In genomic region chrX:68685722-68686683, GRCh38 we compare ENCODE assay signal across 8 cellular contexts. TPM values are rescaled to one million over a fixed set of nuclear protein-coding genes. Genes with fewer than 3 reads are reported as not detected.
DNase-seq lines count a peak whose midpoint lies in the region; ATAC-seq, FAIRE-seq and TF ChIP-seq lines count a peak whose summit lies in the region.

No MANE protein-coding gene starts in this region.

- H3K9me3 Mint-ChIP-seq in central memory CD8-positive, alpha-beta T cell, result no peaks in the 10 kb centered on the region
- H3K9me3 Mint-ChIP-seq in Caco-2 (ENCODE audit: unreplicated experiment), result no peaks in the 10 kb centered on the region

- no peak overlapping the region for H3K27ac Mint-ChIP-seq in central memory CD8-positive, alpha-beta T cell (ENCODE audit: low read depth)
- H3K27ac Mint-ChIP-seq in Caco-2 (ENCODE audit: unreplicated experiment), result no peak overlapping the region

- peak overlapping the region; percentile 72 to 76 for H3K27ac ChIP-seq in uterus
- H3K27ac ChIP-seq in RWPE1, result no peak overlapping the region

- DNase-seq in GM12891 (ENCODE audit: insufficient read length, low spot score) (no peak), NOMO-1 treated with dmso at 0.1 percent for 144 hours (lab: John Stamatoyannopoulos, UW; ENCODE audit: unreplicated experiment) (peak; percentile 72), lung microvascular endothelial cell (ENCODE audit: low read depth in 2 of 2) (peak; percentile 52 to 75), uterus (peak; percentile 61 to 63), Caco-2 (no peak), RWPE1 (ENCODE audit: low spot score) (no peak), T1000 (lab: John Stamatoyannopoulos, UW) (no peak)
- no peak for DNase-seq in central memory CD8-positive, alpha-beta T cell (ENCODE audit: low spot score in 2 of 2)

- no peaks in the 10 kb centered on the region for H3K36me3 ChIP-seq in uterus
- H3K36me3 ChIP-seq in Caco-2 (ENCODE audit: control insufficient read depth, insufficient read depth, low read length), result no peaks in the 10 kb centered on the region

- TF ChIP-seq POLR2A in GM12891 (IDR thresholded peaks at IDR 0.05; ENCODE audit: low read depth, low read length), result no peak
- peak in 1 of 2 donors; percentile 31 for TF ChIP-seq POLR2A in uterus (IDR thresholded peaks at IDR 0.05)

- H3K4me1 Mint-ChIP-seq in central memory CD8-positive, alpha-beta T cell, result peaks cover 12% of the 10 kb centered on the region
- H3K4me1 Mint-ChIP-seq in Caco-2 (ENCODE audit: low read depth, unreplicated experiment), result no peaks in the 10 kb centered on the region

- peak; percentile 84 for FAIRE-seq in GM12891 (lab: Jason Lieb, UNC)

- H3K4me3 Mint-ChIP-seq in central memory CD8-positive, alpha-beta T cell, result peak overlapping the region; percentile 35
- no peak overlapping the region for H3K4me3 Mint-ChIP-seq in Caco-2 (ENCODE audit: unreplicated experiment)

- intact Hi-C loops in uterus (cut with DNase I; ENCODE audit: low total_unique reads), result no loop called here
- intact Hi-C loops in Caco-2 (cut with micrococcal nuclease; ENCODE audit: unreplicated experiment), result no loop called here

- CTCF ChIA-PET in Caco-2 (lab: Charles Lee), result no interaction called here
- CTCF ChIA-PET in RWPE1 (lab: Yijun Ruan, JAX), result no interaction called here

- peak in 1 of 4 experiments; percentile 3 for TF ChIP-seq CTCF in uterus (IDR thresholded peaks at IDR 0.05)
- TF ChIP-seq CTCF in Caco-2 (IDR thresholded peaks at IDR 0.05; ENCODE audit: insufficient read depth in 1 of 2, low read depth in 1 of 2, low read length in 1 of 2, severe bottlenecking in 1 of 2, unreplicated experiment in 1 of 2), result no peak
- no peak for TF ChIP-seq CTCF in RWPE1 (conservative IDR thresholded peaks at IDR 0.05; ENCODE audit: low read depth)

- peaks cover 22% of the 10 kb centered on the region for H3K27me3 Mint-ChIP-seq in central memory CD8-positive, alpha-beta T cell
- H3K27me3 Mint-ChIP-seq in Caco-2 (ENCODE audit: insufficient read depth, unreplicated experiment), result no peaks in the 10 kb centered on the region

- H3K4me1 ChIP-seq in uterus (no peaks in the 10 kb centered on the region), Caco-2 (no peaks in the 10 kb centered on the region)

- H3K9me3 ChIP-seq in uterus (no peaks in the 10 kb centered on the region), Caco-2 (no peaks in the 10 kb centered on the region)

- H3K4me3 ChIP-seq in uterus, result peak overlapping the region in 1 of 2 donors; percentile 30
- H3K4me3 ChIP-seq in Caco-2 (ENCODE audit: low read depth, low read length), result no peak overlapping the region

- POLR2A ChIA-PET in Caco-2 (lab: Charles Lee) (no interaction called here), RWPE1 (lab: Yijun Ruan, JAX; ENCODE audit: low non-redundant PET) (no interaction called here)

- no TSS peak for BruUV-seq in Caco-2 (replicated peaks; lab: Mats Ljungman, UMichigan)

- H3K36me3 Mint-ChIP-seq in central memory CD8-positive, alpha-beta T cell (ENCODE audit: insufficient read depth), result no peaks in the 10 kb centered on the region
- no peaks in the 10 kb centered on the region for H3K36me3 Mint-ChIP-seq in Caco-2 (ENCODE audit: insufficient read depth, unreplicated experiment)

- ATAC-seq in central memory CD8-positive, alpha-beta T cell (replicated peaks; ENCODE audit: extremely low read depth, poor library complexity, severe bottlenecking), result no peak

- H3K27me3 ChIP-seq in uterus (no peaks in the 10 kb centered on the region), Caco-2 (replicated peaks; ENCODE audit: control insufficient read depth, insufficient read depth, low read length) (no peaks in the 10 kb centered on the region)

TF ChIP-seq in GM12891, 5 proteins besides CTCF, POLR2A, EP300 and RAD21:
- TF ChIP-seq SPI1 (IDR thresholded peaks at IDR 0.05; ENCODE audit: low read depth, low read length) (no peak), PAX5 (IDR thresholded peaks at IDR 0.05; ENCODE audit: insufficient read depth, low read length, severe bottlenecking) (no peak), POU2F2 (IDR thresholded peaks at IDR 0.05; ENCODE audit: low read depth, low read length) (no peak)

RNA-seq across cellular contexts. Expression of gene STARD8, which starts 38.5 kb away (rescaled TPM):
- polyA plus RNA-seq in GM12891 (2012; ENCODE audit: low read depth, missing spikeins), result 0.03 TPM
- 16.8 and 33.3 TPM in 2 replicates for total RNA-seq in lung microvascular endothelial cell
- total RNA-seq in uterus, result 10 to 100 TPM; 10.9 to 25.4 (median 17.2) TPM
- not detected in 2 replicates for total RNA-seq in Caco-2 (2022)

Comparison
In these comparisons a context has a peak if more than half of its experiments do, and no peak if none do; other contexts are left out.
1. DNase-seq: peak in NOMO-1 treated with dmso at 0.1 percent for 144 hours (single experiment), lung microvascular endothelial cell (2 of 2) and uterus (2 of 2); none in GM12891 (single experiment), central memory CD8-positive, alpha-beta T cell (0 of 2), Caco-2 (0 of 2), RWPE1 (single experiment) and T1000 (single experiment).